In genomic region chr2:228535396-228535795, GRCh38 we compare ENCODE assay signal across 20 cellular contexts.
A peak's percentile ranks its signal among the peaks of the same experiment; 100 is the strongest.
DNase-seq lines count a peak whose midpoint lies in the region; TF ChIP-seq lines count a peak whose summit lies in the region.
"Had no signal": no experiment of that assay in that cellular context is flagged by ENCODE, and none has a peak within 500 bp of the region (broad histone marks: within the 10 kb centered on the region; RNA-seq: fewer than 3 reads in every experiment).

No MANE protein-coding gene starts in this region.

- H3K79me2 ChIP-seq in OCI-LY7 (ENCODE audit: insufficient read depth, low read depth, low read length), result no peaks in the 10 kb centered on the region

- H3K9me3 ChIP-seq in A673 (ENCODE audit: low read depth, low read length, poor library complexity, severe bottlenecking), result peaks cover 23% of the 10 kb centered on the region
- H3K9me3 ChIP-seq in OCI-LY7 (ENCODE audit: low read length), result peaks cover 14% of the 10 kb centered on the region; the same call in 1 of the 2 replicates
- H3K9me3 ChIP-seq: BE2C, colonic mucosa, thyroid gland had no signal

- H3K4me3 ChIP-seq in A673 (ENCODE audit: low read depth, low read length, poor library complexity, severe bottlenecking) (no peak overlapping the region), OCI-LY7 (ENCODE audit: low read depth, low read length, poor library complexity, severe bottlenecking) (no peak overlapping the region), fibroblast of villous mesenchyme (ENCODE audit: low read depth, low read length) (no peak overlapping the region), foreskin fibroblast (ENCODE audit: low read depth in 1 of 2, low read length in 2 of 2) (no peak overlapping the region)
- H3K4me3 ChIP-seq: colonic mucosa, Peyer's patch, SK-N-MC, thyroid gland had no signal

- no peaks in the 10 kb centered on the region for H3K36me3 ChIP-seq in A673 (ENCODE audit: insufficient read depth, low read length, poor library complexity, severe bottlenecking)
- H3K36me3 ChIP-seq in OCI-LY7 (ENCODE audit: insufficient read depth, low read length), result no peaks in the 10 kb centered on the region
- H3K36me3 ChIP-seq: BE2C, colonic mucosa, Peyer's patch, thyroid gland had no signal

- CTCF ChIA-PET in A673 (lab: Charles Lee) (no interaction called here), OCI-LY7 (lab: Charles Lee; ENCODE audit: unreplicated experiment) (no interaction called here)

- H2AFZ ChIP-seq in OCI-LY7 (ENCODE audit: low read length), result no peak overlapping the region

- BruUV-seq in A673 (replicated peaks; lab: Mats Ljungman, UMichigan) (no TSS peak), OCI-LY7 (replicated peaks; lab: Mats Ljungman, UMichigan) (no TSS peak)

- no peaks in the 10 kb centered on the region for H4K20me1 ChIP-seq in OCI-LY7 (ENCODE audit: insufficient read depth, low read length)

- no peaks in the 10 kb centered on the region for H3K4me1 ChIP-seq in A673 (ENCODE audit: insufficient read depth, low read length, poor library complexity, severe bottlenecking)
- H3K4me1 ChIP-seq in OCI-LY7 (ENCODE audit: insufficient read depth, low read length, poor library complexity, severe bottlenecking), result no peaks in the 10 kb centered on the region
- H3K4me1 ChIP-seq: BE2C, colonic mucosa, Peyer's patch, thyroid gland had no signal

- DNase-seq in A673 (ENCODE audit: low spot score) (peak; percentile 12), ELR (ENCODE audit: low read depth) (peak; percentile 61), OCI-LY7 (ENCODE audit: low spot score) (peak; percentile 4), fibroblast of villous mesenchyme (ENCODE audit: low read depth) (peak; percentile 8), dermis blood vessel endothelial cell (no peak), foreskin fibroblast (no peak)
- no peak for DNase-seq in activated naive CD4-positive, alpha-beta T cell treated with Interleukin-2 at 50 U/mL for 16 hours
- DNase-seq: activated B cell treated with CpG ODN at 0.5 μM for 24 hours; activated CD4-positive, alpha-beta T cell treated with anti-CD3 and anti-CD28 coated beads, Interleukin-2, amount 50 U/mL, for 4 hours; activated CD8-positive, alpha-beta memory T cell treated with anti-CD3 and anti-CD28 coated beads, Interleukin-2, amount 50 U/mL, for 4 hours; activated naive CD8-positive, alpha-beta T cell treated with anti-CD3 and anti-CD28 coated beads, Interleukin-2, amount 50 U/mL, for 24 hours; BE2C; colonic mucosa; naive thymus-derived CD8-positive, alpha-beta T cell; NCI-H345; Peyer's patch; stimulated activated CD4-positive, alpha-beta T cell treated with anti-CD3 and anti-CD28 coated beads, Interleukin-4, amount 100 ng/mL, for 4 hours; stimulated activated naive CD8-positive, alpha-beta T cell treated with anti-CD3 and anti-CD28 coated beads, Interleukin-15, Interleukin-2, amounts not matched to agents 100 U/mL and 50 U/mL, for 24 hours; thyroid gland had no signal

- no peak overlapping the region for H3K27ac ChIP-seq in A673 (ENCODE audit: low read depth, low read length, poor library complexity, severe bottlenecking)
- H3K27ac ChIP-seq in OCI-LY7 (ENCODE audit: low read depth, low read length, poor library complexity, severe bottlenecking), result no peak overlapping the region
- H3K27ac ChIP-seq: colonic mucosa, Peyer's patch, SK-N-MC, thyroid gland had no signal

- H3K4me2 ChIP-seq in OCI-LY7 (ENCODE audit: low read length), result no peak overlapping the region

- no peaks in the 10 kb centered on the region for H3K27me3 ChIP-seq in A673 (replicated peaks; ENCODE audit: insufficient read depth, low read depth, low read length, poor library complexity)
- H3K27me3 ChIP-seq: BE2C, colonic mucosa, Peyer's patch, thyroid gland had no signal

- TF ChIP-seq CTCF in A673 (conservative IDR thresholded peaks at IDR 0.05; ENCODE audit: low read depth, low read length), result no peak
- no peak for TF ChIP-seq CTCF in OCI-LY7 (conservative IDR thresholded peaks at IDR 0.05; ENCODE audit: low read length)
- no peak for TF ChIP-seq CTCF in fibroblast of villous mesenchyme (IDR thresholded peaks at IDR 0.05; ENCODE audit: insufficient read depth, low read depth, low read length)
- TF ChIP-seq CTCF in foreskin fibroblast (IDR thresholded peaks at IDR 0.05; ENCODE audit: low read depth, low read length), result no peak

- H3K9me2 ChIP-seq in OCI-LY7 (ENCODE audit: insufficient read depth, low read length), result no peaks in the 10 kb centered on the region

- intact Hi-C loops in A673 (cut with micrococcal nuclease; ENCODE audit: unreplicated experiment), result no loop called here
- intact Hi-C loops in OCI-LY7 (cut with micrococcal nuclease; ENCODE audit: unreplicated experiment), result no loop called here

- POLR2A ChIA-PET in A673 (lab: Charles Lee; ENCODE audit: low non-redundant PET), result no interaction called here
- POLR2A ChIA-PET in OCI-LY7 (lab: Charles Lee), result interaction anchor here (1.4 to 2.0 kb wide), 2 partner anchors 10 to 21 kb away, joined by 4 to 6 read pairs; no protein-coding TSS in a partner anchor

Comparison
In these comparisons a context has a peak if more than half of its experiments do, and no peak if none do; other contexts are left out.
1. DNase-seq: peak in A673 (single experiment), ELR (single experiment), OCI-LY7 (single experiment) and fibroblast of villous mesenchyme (single experiment); none in dermis blood vessel endothelial cell (single experiment), activated naive CD4-positive, alpha-beta T cell treated with Interleukin-2 at 50 U/mL for 16 hours (single experiment) and foreskin fibroblast (0 of 2).